ENCODE assay signal across 8 cellular contexts in genomic region chr12:122886851-122887816, GRCh38. TPM values are rescaled to one million over a fixed set of nuclear protein-coding genes. Genes with fewer than 3 reads are reported as not detected.
A peak's percentile ranks its signal among the peaks of the same experiment; 100 is the strongest.
DNase-seq lines count a peak whose midpoint lies in the region; ATAC-seq and TF ChIP-seq lines count a peak whose summit lies in the region.

No MANE protein-coding gene starts in this region.

- H3K4me3 ChIP-seq in endocrine pancreas (ENCODE audit: control insufficient read depth, insufficient read depth, low read length) (no peak overlapping the region), rectal smooth muscle tissue (ENCODE audit: low read length) (peak overlapping the region; percentile 18)

- POLR2A ChIA-PET in T-cell (lab: Charles Lee) = interaction anchor here (0.6 to 1.9 kb wide), 4 partner anchors 10 to 518 kb away, joined by 3 to 13 read pairs (median 3); partner anchors contain the start of gene OGFOD2 (in 1 of the 2)

- H3K36me3 ChIP-seq in endocrine pancreas (ENCODE audit: control insufficient read depth, insufficient read depth, low read length) (no peaks in the 10 kb centered on the region), rectal smooth muscle tissue (ENCODE audit: control insufficient read depth, insufficient read depth, low read length) (no peaks in the 10 kb centered on the region)

- H3K27me3 Mint-ChIP-seq in T-cell = no peaks in the 10 kb centered on the region

- H3K27ac Mint-ChIP-seq in T-cell = peak overlapping the region; percentile 95 to 98

- no peak for TF ChIP-seq CTCF in C4-2B (conservative IDR thresholded peaks at IDR 0.05)

- CTCF ChIA-PET in T-cell (lab: Charles Lee) = interaction anchor here in 1 of 2 donors (1.1 to 2.3 kb wide), 3 partner anchors 11 to 67 kb away, joined by 4 to 20 read pairs (median 9); no protein-coding TSS in a partner anchor

- no peaks in the 10 kb centered on the region for H3K9me3 Mint-ChIP-seq in T-cell

- intact Hi-C loops in posterior cingulate gyrus (cut with DNase I) = no loop called here

- peaks cover 11% of the 10 kb centered on the region for H3K36me3 Mint-ChIP-seq in T-cell

- H3K27ac ChIP-seq in C4-2B (peak overlapping the region; percentile 92), rectal smooth muscle tissue (ENCODE audit: low read depth, low read length) (peak overlapping the region; percentile 3)

- peak; percentile 60 for DNase-seq in GM19238 (ENCODE audit: insufficient read length, low spot score)
- no peak for DNase-seq in T-cell
- DNase-seq in amniotic stem cell (lab: John Stamatoyannopoulos, UW) = no peak
- DNase-seq in posterior cingulate gyrus = no peak

- no peaks in the 10 kb centered on the region for H3K9me3 ChIP-seq in endocrine pancreas (ENCODE audit: control insufficient read depth, low read length)

- peak overlapping the region; percentile 66 to 87 (median 76) for H3K4me3 Mint-ChIP-seq in T-cell

- H3K27me3 ChIP-seq in endocrine pancreas (ENCODE audit: control insufficient read depth, insufficient read depth, low read length) = no peaks in the 10 kb centered on the region
- H3K27me3 ChIP-seq in rectal smooth muscle tissue (ENCODE audit: control insufficient read depth, insufficient read depth, low read length) = no peaks in the 10 kb centered on the region

- H3K9ac ChIP-seq in endocrine pancreas (ENCODE audit: control insufficient read depth, insufficient read depth, low read length) = peak overlapping the region; percentile 31
- no peak overlapping the region for H3K9ac ChIP-seq in rectal smooth muscle tissue (ENCODE audit: low read length)

- peak; percentile 63 for ATAC-seq in HG03342 (IDR thresholded peaks at IDR 0.05; ENCODE audit: unreplicated experiment)
- peak in 2 of 4 experiments; percentile 19 to 38 for ATAC-seq in T-cell (replicated peaks in 1 of 4)

- H3K4me1 ChIP-seq in endocrine pancreas (ENCODE audit: control insufficient read depth, insufficient read depth, low read length) = peaks cover 26% of the 10 kb centered on the region
- H3K4me1 ChIP-seq in rectal smooth muscle tissue (ENCODE audit: control insufficient read depth, insufficient read depth, low read length) = peaks cover 1% of the 10 kb centered on the region

- H3K4me1 Mint-ChIP-seq in T-cell = peaks cover 84 to 93% (median 92%) of the 10 kb centered on the region in 3 donors

RNA-seq across cellular contexts. Expression of gene VPS37B, which starts 8.8 kb away (rescaled TPM):
- total RNA-seq in T-cell = 10 to 100 TPM; 25.9 to 85.8 (median 34.6) TPM

RNA-seq across cellular contexts. Expression of gene HIP1R, which starts 51.9 kb away (rescaled TPM):
- total RNA-seq in T-cell = 100 to 1,000 TPM; 108 to 123 (median 116) TPM
